8 cellular contexts compared by ENCODE assay signal in the genomic region with DNA sequence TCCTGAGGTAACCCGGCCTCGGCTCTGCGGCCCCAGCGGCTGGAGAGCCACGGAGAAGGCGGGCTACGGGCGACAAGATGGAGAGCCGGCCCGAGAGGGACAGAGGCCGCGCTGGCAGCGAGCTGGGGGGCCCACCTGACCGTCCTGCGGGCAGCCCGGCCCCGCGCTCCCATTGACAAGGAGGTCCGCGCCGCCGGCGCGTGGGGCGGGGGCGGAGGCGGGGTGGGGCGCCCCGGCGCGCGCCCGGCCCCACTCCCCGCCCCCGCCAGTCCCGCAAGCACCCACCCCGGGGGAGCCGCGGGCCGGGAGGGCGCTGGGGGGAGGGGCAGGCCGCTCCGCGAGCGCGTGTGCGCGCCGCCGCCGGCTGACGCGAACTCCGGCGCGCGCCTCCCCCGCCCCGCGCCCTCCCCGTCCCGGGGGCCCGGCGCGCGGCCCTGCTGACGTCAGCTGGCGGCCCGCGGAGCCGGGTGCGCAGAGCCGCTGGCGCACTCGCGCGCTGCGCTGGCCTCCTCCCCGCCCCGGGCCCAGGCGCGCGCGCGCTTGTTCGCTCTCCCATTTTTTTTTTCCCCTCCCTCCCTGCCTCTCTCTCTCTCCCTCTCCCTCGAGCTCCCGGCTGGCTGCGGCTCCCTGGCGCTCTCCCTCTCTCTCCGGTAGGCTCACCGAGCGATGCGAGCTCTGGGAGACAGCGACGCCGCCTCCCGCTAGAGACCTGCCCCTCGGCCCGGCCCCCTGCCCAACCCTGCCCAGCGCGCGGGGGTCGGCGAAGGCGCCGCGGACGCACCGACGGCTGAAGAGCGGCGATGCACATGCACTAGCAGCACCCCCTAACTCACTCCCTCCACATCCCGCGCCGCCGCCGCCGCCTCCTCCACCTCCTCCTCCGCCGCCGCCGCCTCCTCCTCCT. TPM values are rescaled to one million over a fixed set of nuclear protein-coding genes. Genes with fewer than 3 reads are reported as not detected.
DNase-seq lines count a peak whose midpoint lies in the region; ATAC-seq and TF ChIP-seq lines count a peak whose summit lies in the region.

A gene (plus strand): TSS at position 587 of the 904 bp plus-strand sequence. CDS start 747 bp downstream, outside the sequence.

- DNase-seq in A172 (ENCODE audit: low spot score), result peak; percentile 2
- peak; percentile 72 for DNase-seq in NCI-H1694 treated with DMSO at 0.1 percent for 48 hours (lab: John Stamatoyannopoulos, UW)
- peak; percentile 79 for DNase-seq in activated CD4-positive, alpha-beta T cell treated with anti-CD3 and anti-CD28 coated beads for 36 hours
- peak; percentile 58 for DNase-seq in stimulated activated CD4-positive, alpha-beta T cell treated with anti-CD3 and anti-CD28 coated beads, Interleukin-1b, Interleukin-23, amount 100 ng/mL, for 4 hours (ENCODE audit: low read depth in 2 of 2)

- H3K36me3 Mint-ChIP-seq in activated CD4-positive, alpha-beta T cell treated with anti-CD3 and anti-CD28 coated beads for 36 hours (ENCODE audit: low read depth), result no peaks in the 10 kb centered on the region

- intact Hi-C loops in activated CD4-positive, alpha-beta T cell treated with anti-CD3 and anti-CD28 coated beads for 36 hours (cut with DNase I, micrococcal nuclease), result loop anchor here in 1 of 2 experiments (2.0 to 10.0 kb wide), 5 partner anchors 166 to 1262 kb away; a partner anchor contains a TSS

- H3K27ac Mint-ChIP-seq in activated CD4-positive, alpha-beta T cell treated with anti-CD3 and anti-CD28 coated beads for 36 hours, result no peak within 1 kb of the TSS

- peak within 1 kb of the TSS; percentile 69 for H3K4me3 Mint-ChIP-seq in activated CD4-positive, alpha-beta T cell treated with anti-CD3 and anti-CD28 coated beads for 36 hours

- H3K9me3 Mint-ChIP-seq in activated CD4-positive, alpha-beta T cell treated with anti-CD3 and anti-CD28 coated beads for 36 hours (ENCODE audit: low read depth), result no peaks in the 10 kb centered on the region

- TF ChIP-seq POLR2A in GM18505 (IDR thresholded peaks at IDR 0.05; ENCODE audit: borderline replicate concordance, extremely low read depth, insufficient read depth, insufficient read length), result no peak

- no peaks in the 10 kb centered on the region for H3K27me3 ChIP-seq in layer of hippocampus (ENCODE audit: control insufficient read depth, insufficient read depth, low read length)

- CTCF ChIA-PET in activated CD4-positive, alpha-beta T cell treated with anti-CD3 and anti-CD28 coated beads for 36 hours (lab: Charles Lee), result interaction anchor here (1.6 kb wide), 1 partner anchor 12 kb away, joined by 7 read pairs; no protein-coding TSS in a partner anchor

- H3K27ac ChIP-seq in cingulate gyrus (ENCODE audit: low read depth, low read length) (peak within 1 kb of the TSS; percentile 97), layer of hippocampus (ENCODE audit: low read depth, low read length) (peak within 1 kb of the TSS; percentile 96)

- POLR2A ChIA-PET in activated CD4-positive, alpha-beta T cell treated with anti-CD3 and anti-CD28 coated beads for 36 hours (lab: Charles Lee), result no interaction called here

- ATAC-seq in GM18505 (IDR thresholded peaks at IDR 0.05; ENCODE audit: unreplicated experiment), result peak; percentile 61
- ATAC-seq in activated CD4-positive, alpha-beta T cell treated with anti-CD3 and anti-CD28 coated beads for 36 hours, result peak; percentile 73
- ATAC-seq in GM19467 (IDR thresholded peaks at IDR 0.05; ENCODE audit: unreplicated experiment), result no peak

- peaks cover 31% of the 10 kb centered on the region for H3K4me1 Mint-ChIP-seq in activated CD4-positive, alpha-beta T cell treated with anti-CD3 and anti-CD28 coated beads for 36 hours

- peaks cover 60% of the 10 kb centered on the region for H3K27me3 Mint-ChIP-seq in activated CD4-positive, alpha-beta T cell treated with anti-CD3 and anti-CD28 coated beads for 36 hours

RNA-seq across cellular contexts. Expression of the gene that starts here (rescaled TPM):
- total RNA-seq in A172 (2014; rRNA removed; shearing (Covaris generic)), result not detected in 2 replicates
- total RNA-seq in activated CD4-positive, alpha-beta T cell treated with anti-CD3 and anti-CD28 coated beads for 36 hours, result 1 to 10 TPM; 1.5 to 2.3 TPM

Comparison
In these comparisons a context has a peak if more than half of its experiments do, and no peak if none do; other contexts are left out.
1. Peak in DNase-seq in A172; RNA of the gene not detected or under 1 TPM.
2. DNase-seq: peak in every context shown above with its lines; median percentile 79 in activated CD4-positive, alpha-beta T cell treated with anti-CD3 and anti-CD28 coated beads for 36 hours; 72 in NCI-H1694 treated with DMSO at 0.1 percent for 48 hours; 58 in stimulated activated CD4-positive, alpha-beta T cell treated with anti-CD3 and anti-CD28 coated beads, Interleukin-1b, Interleukin-23, amount 100 ng/mL, for 4 hours; 2 in A172.